25 cellular contexts compared by ENCODE assay signal in genomic region chr2:62643100-62643471, GRCh38.
"Had no signal": no experiment of that assay in that cellular context is flagged by ENCODE, and none has a peak within 500 bp of the region (broad histone marks: within the 10 kb centered on the region; RNA-seq: fewer than 3 reads in every experiment).

No MANE protein-coding gene starts in this region.

- H3K4me2 ChIP-seq: KMS-11, SK-N-SH had no signal

- H3K27me3 ChIP-seq: ascending aorta, body of pancreas had no signal

- H3K4me3 ChIP-seq: ascending aorta, body of pancreas had no signal

- H3K27ac Mint-ChIP-seq: activated CD4-positive, alpha-beta memory T cell treated with anti-CD3 and anti-CD28 coated beads, Interleukin-2, amount 10 ng/mL, durations not matched to agents 7 days and 5 days; activated CD4-positive, alpha-beta T cell treated with anti-CD3 and anti-CD28 coated beads for 36 hours; activated T-cell treated with anti-CD3 and anti-CD28 coated beads, Interleukin-2, amount 50 U/mL, for 72 hours had no signal

- H3K36me3 ChIP-seq: ascending aorta, WERI-Rb-1 had no signal

- FAIRE-seq: bronchial epithelial cell had no signal

- H3K4me1 Mint-ChIP-seq: activated CD4-positive, alpha-beta memory T cell treated with anti-CD3 and anti-CD28 coated beads, Interleukin-2, amount 10 ng/mL, durations not matched to agents 7 days and 5 days; activated CD4-positive, alpha-beta T cell treated with anti-CD3 and anti-CD28 coated beads for 36 hours had no signal

- DNase-seq: activated CD4-positive, alpha-beta memory T cell treated with anti-CD3 and anti-CD28 coated beads, Interleukin-2, amount 10 ng/mL, durations not matched to agents 7 days and 5 days; activated CD4-positive, alpha-beta T cell treated with anti-CD3 and anti-CD28 coated beads for 36 hours; activated CD4-positive, alpha-beta T cell treated with anti-CD3 and anti-CD28 coated beads, Interleukin-2, amount 50 U/mL, for 1 hour; activated naive CD4-positive, alpha-beta T cell treated with anti-CD3 and anti-CD28 coated beads, Interleukin-2, amount 50 U/mL, for 16 hours; activated T-cell treated with anti-CD3 and anti-CD28 coated beads for 4 hours; activated T-cell treated with anti-CD3 and anti-CD28 coated beads, Interleukin-2, amount 50 U/mL, for 72 hours; body of pancreas; MV-4-11; NCI-H1092 treated with DMSO at 0.1 percent for 48 hours; NCI-H1417 treated with DMSO at 0.1 percent for 48 hours; NCI-H1694; NCI-H2029 treated with DMSO at 0.1 percent for 48 hours; NCI-H510A treated with DMSO at 0.1 percent for 48 hours; NCI-H69; NK-92 treated with Interleukin-12 subunit alpha and Interleukin-12 subunit beta, amount 100 ng/mL, for 24 hours; OCI-M1; RPMI8226; SK-N-SH; T-helper 1 cell; WERI-Rb-1 had no signal

- H3K27ac ChIP-seq: ascending aorta, body of pancreas, KMS-11, WERI-Rb-1 had no signal

- H3K9me3 ChIP-seq: ascending aorta, body of pancreas, SK-N-SH had no signal

- H3K4me1 ChIP-seq: ascending aorta, body of pancreas had no signal

- H3K9ac ChIP-seq: KMS-11, SK-N-SH had no signal

- H3K9me3 Mint-ChIP-seq: activated CD4-positive, alpha-beta memory T cell treated with anti-CD3 and anti-CD28 coated beads, Interleukin-2, amount 10 ng/mL, durations not matched to agents 7 days and 5 days; activated T-cell treated with anti-CD3 and anti-CD28 coated beads, Interleukin-2, amount 50 U/mL, for 72 hours had no signal

- ATAC-seq: activated CD4-positive, alpha-beta T cell treated with anti-CD3 and anti-CD28 coated beads for 36 hours; activated T-cell treated with anti-CD3 and anti-CD28 coated beads, Interleukin-2, amount 50 U/mL, for 72 hours; body of pancreas; Panc1; Right ventricle myocardium inferior had no signal

- H3K4me3 Mint-ChIP-seq: activated CD4-positive, alpha-beta memory T cell treated with anti-CD3 and anti-CD28 coated beads, Interleukin-2, amount 10 ng/mL, durations not matched to agents 7 days and 5 days; activated CD4-positive, alpha-beta T cell treated with anti-CD3 and anti-CD28 coated beads for 36 hours; activated T-cell treated with anti-CD3 and anti-CD28 coated beads, Interleukin-2, amount 50 U/mL, for 72 hours had no signal
